22 cellular contexts compared by ENCODE assay signal in genomic region chr1:156537027-156537426, GRCh38. TPM values are rescaled to one million over a fixed set of nuclear protein-coding genes. Genes with fewer than 3 reads are reported as not detected.
DNase-seq lines count a peak whose midpoint lies in the region; ATAC-seq lines count a peak whose summit lies in the region.
"Had no signal": no experiment of that assay in that cellular context is flagged by ENCODE, and none has a peak within 500 bp of the region (broad histone marks: within the 10 kb centered on the region; RNA-seq: fewer than 3 reads in every experiment).

No MANE protein-coding gene starts in this region.

- DNase-seq in activated naive CD8-positive, alpha-beta T cell treated with anti-CD3 and anti-CD28 coated beads, Interleukin-2, amount 10 ng/mL, durations not matched to agents 7 days and 5 days: peak; percentile 7
- no peak for DNase-seq in activated naive CD8-positive, alpha-beta T cell treated with anti-CD3 and anti-CD28 coated beads, Interleukin-2, amount 50 U/mL, for 24 hours
- DNase-seq in CD4-positive, CD25-positive, alpha-beta regulatory T cell: no peak
- no peak for DNase-seq in T-helper 17 cell
- peak; percentile 68 for DNase-seq in mesenteric fat pad (ENCODE audit: low spot score)
- DNase-seq in NCI-H1694 (lab: John Stamatoyannopoulos, UW): no peak
- DNase-seq in NCI-H2227 treated with DMSO at 0.1 percent for 48 hours (lab: John Stamatoyannopoulos, UW): no peak
- DNase-seq: AML-193; Caco-2; Calu3; CD4-positive, alpha-beta T cell; CD8-positive, alpha-beta T cell; DMS79 treated with DMSO at 0.1 percent for 48 hours; GF-D8 had no signal

- H3K27ac ChIP-seq in CD4-positive, CD25-positive, alpha-beta regulatory T cell (ENCODE audit: insufficient read depth, low read length, poor library complexity, severe bottlenecking): no peak overlapping the region
- H3K27ac ChIP-seq: 22Rv1; A549; BLaER1 treated with 17β-estradiol and CSF1 and Interleukin-3, amounts not matched to agents 10 nM and 100 nM; C4-2B had no signal

- H3K9me3 ChIP-seq in CD4-positive, CD25-positive, alpha-beta regulatory T cell (ENCODE audit: control insufficient read depth in 2 of 2, low read length in 2 of 2): no peaks in the 10 kb centered on the region
- H3K9me3 ChIP-seq in T-helper 17 cell (ENCODE audit: control insufficient read depth, low read length, poor library complexity, severe bottlenecking): no peaks in the 10 kb centered on the region
- H3K9me3 ChIP-seq: A549; BLaER1 treated with 17β-estradiol and CSF1 and Interleukin-3, amounts not matched to agents 10 nM and 100 nM; Caco-2 had no signal

- no peak overlapping the region for H3K4me3 ChIP-seq in CD4-positive, CD25-positive, alpha-beta regulatory T cell (ENCODE audit: low read depth, low read length)
- H3K4me3 ChIP-seq: A549; BLaER1 treated with 17β-estradiol and CSF1 and Interleukin-3, amounts not matched to agents 10 nM and 100 nM had no signal

- no peak for ATAC-seq in activated naive CD8-positive, alpha-beta T cell treated with anti-CD3 and anti-CD28 coated beads, Interleukin-2, amount 10 ng/mL, durations not matched to agents 7 days and 5 days (ENCODE audit: low read depth)
- no peak for ATAC-seq in activated naive CD8-positive, alpha-beta T cell treated with anti-CD3 and anti-CD28 coated beads, Interleukin-2, amount 50 U/mL, for 24 hours
- ATAC-seq in CD4-positive, CD25-positive, alpha-beta regulatory T cell (ENCODE audit: low read depth in 2 of 2): no peak
- ATAC-seq in T-helper 17 cell: no peak
- ATAC-seq in GM19397 (IDR thresholded peaks at IDR 0.05; ENCODE audit: unreplicated experiment): no peak
- ATAC-seq: A549; CD8-positive, alpha-beta T cell had no signal

- H3K27me3 ChIP-seq in CD4-positive, CD25-positive, alpha-beta regulatory T cell (ENCODE audit: control insufficient read depth, insufficient read depth, low read length): no peaks in the 10 kb centered on the region
- H3K27me3 ChIP-seq: BLaER1 treated with 17β-estradiol and CSF1 and Interleukin-3, amounts not matched to agents 10 nM and 100 nM had no signal

- H3K9me3 Mint-ChIP-seq in activated naive CD8-positive, alpha-beta T cell treated with anti-CD3 and anti-CD28 coated beads, Interleukin-2, amount 10 ng/mL, durations not matched to agents 7 days and 5 days: no peaks in the 10 kb centered on the region
- H3K9me3 Mint-ChIP-seq in activated naive CD8-positive, alpha-beta T cell treated with anti-CD3 and anti-CD28 coated beads, Interleukin-2, amount 50 U/mL, for 24 hours: no peaks in the 10 kb centered on the region
- H3K9me3 Mint-ChIP-seq in CD4-positive, CD25-positive, alpha-beta regulatory T cell: no peaks in the 10 kb centered on the region
- H3K9me3 Mint-ChIP-seq: CD4-positive, alpha-beta T cell; CD8-positive, alpha-beta T cell had no signal

- no peaks in the 10 kb centered on the region for H3K36me3 ChIP-seq in CD4-positive, CD25-positive, alpha-beta regulatory T cell (ENCODE audit: control insufficient read depth, insufficient read depth, low read length)

- H3K27ac Mint-ChIP-seq in activated naive CD8-positive, alpha-beta T cell treated with anti-CD3 and anti-CD28 coated beads, Interleukin-2, amount 10 ng/mL, durations not matched to agents 7 days and 5 days: no peak overlapping the region
- no peak overlapping the region for H3K27ac Mint-ChIP-seq in activated naive CD8-positive, alpha-beta T cell treated with anti-CD3 and anti-CD28 coated beads, Interleukin-2, amount 50 U/mL, for 24 hours
- H3K27ac Mint-ChIP-seq in CD4-positive, CD25-positive, alpha-beta regulatory T cell: peak overlapping the region in 2 of 3 donors; percentile 30 to 47
- peak overlapping the region; percentile 8 for H3K27ac Mint-ChIP-seq in T-helper 17 cell
- H3K27ac Mint-ChIP-seq: B cell; CD4-positive, alpha-beta T cell; CD8-positive, alpha-beta T cell had no signal

- peaks cover 14% of the 10 kb centered on the region for H3K4me1 Mint-ChIP-seq in activated naive CD8-positive, alpha-beta T cell treated with anti-CD3 and anti-CD28 coated beads, Interleukin-2, amount 10 ng/mL, durations not matched to agents 7 days and 5 days
- H3K4me1 Mint-ChIP-seq in activated naive CD8-positive, alpha-beta T cell treated with anti-CD3 and anti-CD28 coated beads, Interleukin-2, amount 50 U/mL, for 24 hours: no peaks in the 10 kb centered on the region
- H3K4me1 Mint-ChIP-seq in CD4-positive, CD25-positive, alpha-beta regulatory T cell: peaks cover 0 to 2% (median 0%) of the 10 kb centered on the region in 4 donors
- H3K4me1 Mint-ChIP-seq in T-helper 17 cell: peaks cover 8% of the 10 kb centered on the region
- H3K4me1 Mint-ChIP-seq: B cell had no signal

- H3K4me3 Mint-ChIP-seq in activated naive CD8-positive, alpha-beta T cell treated with anti-CD3 and anti-CD28 coated beads, Interleukin-2, amount 10 ng/mL, durations not matched to agents 7 days and 5 days: no peak overlapping the region
- H3K4me3 Mint-ChIP-seq in activated naive CD8-positive, alpha-beta T cell treated with anti-CD3 and anti-CD28 coated beads, Interleukin-2, amount 50 U/mL, for 24 hours: no peak overlapping the region
- H3K4me3 Mint-ChIP-seq in CD4-positive, CD25-positive, alpha-beta regulatory T cell: peak overlapping the region in 1 of 4 donors; percentile 75
- H3K4me3 Mint-ChIP-seq in T-helper 17 cell: no peak overlapping the region
- H3K4me3 Mint-ChIP-seq: B cell; CD4-positive, alpha-beta T cell; CD8-positive, alpha-beta T cell had no signal

- POLR2A ChIA-PET in activated naive CD8-positive, alpha-beta T cell treated with anti-CD3 and anti-CD28 coated beads, Interleukin-2, amount 10 ng/mL, durations not matched to agents 7 days and 5 days (lab: Charles Lee): no interaction called here

- no peaks in the 10 kb centered on the region for H3K4me1 ChIP-seq in CD4-positive, CD25-positive, alpha-beta regulatory T cell (ENCODE audit: control insufficient read depth, insufficient read depth, low read length, poor library complexity, severe bottlenecking)
- H3K4me1 ChIP-seq: A549, Caco-2 had no signal

- peaks cover 47% of the 10 kb centered on the region for H3K36me3 Mint-ChIP-seq in activated naive CD8-positive, alpha-beta T cell treated with anti-CD3 and anti-CD28 coated beads, Interleukin-2, amount 10 ng/mL, durations not matched to agents 7 days and 5 days
- H3K36me3 Mint-ChIP-seq in activated naive CD8-positive, alpha-beta T cell treated with anti-CD3 and anti-CD28 coated beads, Interleukin-2, amount 50 U/mL, for 24 hours (ENCODE audit: low read depth): peaks cover 2% of the 10 kb centered on the region
- H3K36me3 Mint-ChIP-seq in CD4-positive, CD25-positive, alpha-beta regulatory T cell: no peaks in the 10 kb centered on the region
- no peaks in the 10 kb centered on the region for H3K36me3 Mint-ChIP-seq in T-helper 17 cell (ENCODE audit: low read depth)
- H3K36me3 Mint-ChIP-seq: CD8-positive, alpha-beta T cell had no signal

- no peaks in the 10 kb centered on the region for H3K27me3 Mint-ChIP-seq in activated naive CD8-positive, alpha-beta T cell treated with anti-CD3 and anti-CD28 coated beads, Interleukin-2, amount 10 ng/mL, durations not matched to agents 7 days and 5 days
- H3K27me3 Mint-ChIP-seq in activated naive CD8-positive, alpha-beta T cell treated with anti-CD3 and anti-CD28 coated beads, Interleukin-2, amount 50 U/mL, for 24 hours: no peaks in the 10 kb centered on the region
- no peaks in the 10 kb centered on the region for H3K27me3 Mint-ChIP-seq in CD4-positive, CD25-positive, alpha-beta regulatory T cell
- peaks cover 5% of the 10 kb centered on the region for H3K27me3 Mint-ChIP-seq in T-helper 17 cell
- H3K27me3 Mint-ChIP-seq: B cell; CD4-positive, alpha-beta T cell had no signal

RNA-seq across cellular contexts. Expression of gene IQGAP3, which starts 35.3 kb away (rescaled TPM):
- 10 to 100 TPM; 26.1 to 30.3 TPM for total RNA-seq in activated naive CD8-positive, alpha-beta T cell treated with anti-CD3 and anti-CD28 coated beads, Interleukin-2, amount 10 ng/mL, durations not matched to agents 7 days and 5 days
- 0.10 TPM for total RNA-seq in CD4-positive, CD25-positive, alpha-beta regulatory T cell
- polyA plus RNA-seq in CD4-positive, CD25-positive, alpha-beta regulatory T cell: under 1 TPM; 0.05 to 0.98 (median 0.41) TPM
- total RNA-seq in T-helper 17 cell (not detected), mesenteric fat pad (0.55 TPM)
- total RNA-seq: CD4-positive, alpha-beta T cell had no signal

RNA-seq across cellular contexts. Expression of gene MEF2D, which starts 36.5 kb away (rescaled TPM):
- 10 to 100 TPM; 52.4 to 54.4 TPM for total RNA-seq in activated naive CD8-positive, alpha-beta T cell treated with anti-CD3 and anti-CD28 coated beads, Interleukin-2, amount 10 ng/mL, durations not matched to agents 7 days and 5 days
- 186 TPM for total RNA-seq in CD4-positive, CD25-positive, alpha-beta regulatory T cell
- 10 to 100 TPM in 1 of 4 donors, 1 to 10 TPM in 3; 4.6 to 11.5 (median 6.4) TPM for polyA plus RNA-seq in CD4-positive, CD25-positive, alpha-beta regulatory T cell
- total RNA-seq in T-helper 17 cell (100 to 1,000 TPM; 142 to 157 TPM), mesenteric fat pad (38.7 TPM)

RNA-seq across cellular contexts. Expression of gene TTC24, which starts 42.5 kb away (rescaled TPM):
- total RNA-seq in activated naive CD8-positive, alpha-beta T cell treated with anti-CD3 and anti-CD28 coated beads, Interleukin-2, amount 10 ng/mL, durations not matched to agents 7 days and 5 days: 10 to 100 TPM; 22.7 to 24.1 TPM
- total RNA-seq in CD4-positive, CD25-positive, alpha-beta regulatory T cell: 2.3 TPM
- under 1 TPM in 3 of 4 donors, not detected in 1; 0.34 to 0.65 (median 0.35) TPM for polyA plus RNA-seq in CD4-positive, CD25-positive, alpha-beta regulatory T cell
- total RNA-seq in T-helper 17 cell: under 1 TPM in 1 of 2 donors, not detected in 1; 0.94 TPM
- total RNA-seq in mesenteric fat pad: not detected
- total RNA-seq: A172, Caco-2, Calu3 had no signal
- polyA plus RNA-seq: A549, BJ had no signal

RNA-seq across cellular contexts. Expression of gene NAXE, which starts 54.5 kb away (rescaled TPM):
- total RNA-seq in activated naive CD8-positive, alpha-beta T cell treated with anti-CD3 and anti-CD28 coated beads, Interleukin-2, amount 10 ng/mL, durations not matched to agents 7 days and 5 days: 10 to 100 TPM; 53.8 TPM
- 29.2 TPM for total RNA-seq in CD4-positive, CD25-positive, alpha-beta regulatory T cell
- polyA plus RNA-seq in CD4-positive, CD25-positive, alpha-beta regulatory T cell: 100 to 1,000 TPM in 1 of 4 donors, 10 to 100 TPM in 3; 87.3 to 102 (median 92.2) TPM
- total RNA-seq in T-helper 17 cell: 10 to 100 TPM; 27.5 to 32.0 TPM
- total RNA-seq in mesenteric fat pad: 55.1 TPM

Comparison
In these comparisons a context has a peak if more than half of its experiments do, and no peak if none do; other contexts are left out.
1. DNase-seq: peak in activated naive CD8-positive, alpha-beta T cell treated with anti-CD3 and anti-CD28 coated beads, Interleukin-2, amount 10 ng/mL, durations not matched to agents 7 days and 5 days (single experiment) and mesenteric fat pad (single experiment); none in activated naive CD8-positive, alpha-beta T cell treated with anti-CD3 and anti-CD28 coated beads, Interleukin-2, amount 50 U/mL, for 24 hours (single experiment), CD4-positive, CD25-positive, alpha-beta regulatory T cell (0 of 3), T-helper 17 cell (0 of 3), NCI-H1694 (single experiment) and NCI-H2227 treated with DMSO at 0.1 percent for 48 hours (single experiment).
2. H3K27ac Mint-ChIP-seq: peak in CD4-positive, CD25-positive, alpha-beta regulatory T cell (2 of 3) and T-helper 17 cell (single experiment); none in activated naive CD8-positive, alpha-beta T cell treated with anti-CD3 and anti-CD28 coated beads, Interleukin-2, amount 10 ng/mL, durations not matched to agents 7 days and 5 days (single experiment) and activated naive CD8-positive, alpha-beta T cell treated with anti-CD3 and anti-CD28 coated beads, Interleukin-2, amount 50 U/mL, for 24 hours (single experiment).
3. RNA of gene IQGAP3, which starts 35.3 kb away (total RNA-seq): 26.1 to 30.3 TPM in activated naive CD8-positive, alpha-beta T cell treated with anti-CD3 and anti-CD28 coated beads, Interleukin-2, amount 10 ng/mL, durations not matched to agents 7 days and 5 days; 0.55 TPM in mesenteric fat pad (single experiment), 0.10 TPM in CD4-positive, CD25-positive, alpha-beta regulatory T cell (single experiment) and not detected in T-helper 17 cell; every median in the first group is over 10 times any median in the second.